In genomic region chr14:106733771-106734170, GRCh38 we compare ENCODE assay signal across 7 cellular contexts.
"Had no signal": no experiment of that assay in that cellular context is flagged by ENCODE, and none has a peak within 500 bp of the region (broad histone marks: within the 10 kb centered on the region; RNA-seq: fewer than 3 reads in every experiment).

No MANE protein-coding gene starts in this region.

- H3K4me3 ChIP-seq: K562 had no signal

- H3K9me3 Mint-ChIP-seq: IgD-negative memory B cell had no signal

- FAIRE-seq: HTR-8/SVneo, K562 had no signal

- H3K27ac ChIP-seq: HL-60 had no signal

- H3K36me3 Mint-ChIP-seq: IgD-negative memory B cell had no signal

- ATAC-seq: K562 had no signal

- DNase-seq: IMR-90, KBM-7, KG1 had no signal

- H3K27ac Mint-ChIP-seq: IgD-negative memory B cell had no signal

- H3K27me3 Mint-ChIP-seq: IgD-negative memory B cell had no signal

- H3K4me3 Mint-ChIP-seq: IgD-negative memory B cell had no signal
